9 cellular contexts compared by ENCODE assay signal in genomic region chr2:95346236-95346737, GRCh38. TPM values are rescaled to one million over a fixed set of nuclear protein-coding genes. Genes with fewer than 3 reads are reported as not detected.
A peak's percentile ranks its signal among the peaks of the same experiment; 100 is the strongest.
DNase-seq lines count a peak whose midpoint lies in the region; ATAC-seq, FAIRE-seq and TF ChIP-seq lines count a peak whose summit lies in the region.
"Had no signal": no experiment of that assay in that cellular context is flagged by ENCODE, and none has a peak within 500 bp of the region (broad histone marks: within the 10 kb centered on the region; RNA-seq: fewer than 3 reads in every experiment).

No MANE protein-coding gene starts in this region.

- peaks cover 6% of the 10 kb centered on the region for H3K4me1 ChIP-seq in CD8-positive, alpha-beta T cell (ENCODE audit: insufficient read depth, low read length)
- H3K4me1 ChIP-seq in adipocyte (ENCODE audit: control insufficient read depth, insufficient read depth, low read length) (peaks cover 5% of the 10 kb centered on the region), hepatocyte (ENCODE audit: insufficient read depth) (no peaks in the 10 kb centered on the region), small intestine (ENCODE audit: control insufficient read depth in 2 of 2, insufficient read depth in 1 of 2, low read depth in 1 of 2, low read length in 1 of 2) (no peaks in the 10 kb centered on the region)

- H3K36me3 Mint-ChIP-seq in CD8-positive, alpha-beta T cell = no peaks in the 10 kb centered on the region
- H3K36me3 Mint-ChIP-seq: natural killer cell had no signal

- POLR2A ChIA-PET in CD8-positive, alpha-beta T cell (lab: Charles Lee) = no interaction called here

- no peaks in the 10 kb centered on the region for H3K9me3 ChIP-seq in CD8-positive, alpha-beta T cell (ENCODE audit: low read length)
- H3K9me3 ChIP-seq in adipocyte (ENCODE audit: control insufficient read depth, low read length) (no peaks in the 10 kb centered on the region), hepatocyte (ENCODE audit: low read depth) (no peaks in the 10 kb centered on the region), small intestine (ENCODE audit: control insufficient read depth, low read depth) (no peaks in the 10 kb centered on the region)

- H3K27me3 Mint-ChIP-seq in CD8-positive, alpha-beta T cell (ENCODE audit: low read depth) = peaks cover 45% of the 10 kb centered on the region

- peak overlapping the region; percentile 87 for H3K9ac ChIP-seq in adipocyte (ENCODE audit: low read length)

- no peak overlapping the region for H3K27ac Mint-ChIP-seq in CD8-positive, alpha-beta T cell
- H3K27ac Mint-ChIP-seq: natural killer cell had no signal

- no peaks in the 10 kb centered on the region for H3K36me3 ChIP-seq in CD8-positive, alpha-beta T cell (ENCODE audit: insufficient read depth, low read length)
- H3K36me3 ChIP-seq in adipocyte (ENCODE audit: control insufficient read depth, insufficient read depth, low read length, severe bottlenecking) = no peaks in the 10 kb centered on the region
- no peaks in the 10 kb centered on the region for H3K36me3 ChIP-seq in hepatocyte (replicated peaks; ENCODE audit: insufficient read depth, low read depth)
- H3K36me3 ChIP-seq in small intestine (ENCODE audit: control insufficient read depth in 2 of 2, insufficient read depth in 2 of 2, low read length in 2 of 2) = no peaks in the 10 kb centered on the region

- peak overlapping the region; percentile 98 for H3K4me2 ChIP-seq in hepatocyte

- TF ChIP-seq CTCF in CD8-positive, alpha-beta T cell (IDR thresholded peaks at IDR 0.05) = no peak
- no peak for TF ChIP-seq CTCF in hepatocyte (IDR thresholded peaks at IDR 0.05; ENCODE audit: poor library complexity)

- H3K4me1 Mint-ChIP-seq in CD8-positive, alpha-beta T cell (ENCODE audit: low read depth) = peaks cover 8% of the 10 kb centered on the region

- DNase-seq in CD8-positive, alpha-beta T cell = no peak
- DNase-seq in adipocyte (ENCODE audit: low read depth) (peak; percentile 88), hepatocyte (ENCODE audit: low spot score) (peak; percentile 64), small intestine (peak; percentile 70)
- no peak for DNase-seq in activated CD4-positive, alpha-beta T cell treated with anti-CD3 and anti-CD28 coated beads for 48 hours

- peak overlapping the region; percentile 69 for H2AFZ ChIP-seq in hepatocyte

- H3K9me2 ChIP-seq in hepatocyte (replicated peaks; ENCODE audit: insufficient read depth) = no peaks in the 10 kb centered on the region

- no peak for ATAC-seq in CD8-positive, alpha-beta T cell
- peak; percentile 41 for ATAC-seq in HG02759 (IDR thresholded peaks at IDR 0.05; ENCODE audit: unreplicated experiment)
- ATAC-seq in HG02884 (IDR thresholded peaks at IDR 0.05; ENCODE audit: unreplicated experiment) = no peak
- ATAC-seq in GM18511 (IDR thresholded peaks at IDR 0.05; ENCODE audit: unreplicated experiment) = no peak

- no peaks in the 10 kb centered on the region for H3K79me2 ChIP-seq in hepatocyte

- H3K27ac ChIP-seq in CD8-positive, alpha-beta T cell (ENCODE audit: low read depth, low read length) = no peak overlapping the region
- no peak overlapping the region for H3K27ac ChIP-seq in hepatocyte
- H3K27ac ChIP-seq in small intestine (ENCODE audit: low read depth in 1 of 2, low read length in 1 of 2) = peak overlapping the region in 1 of 2 donors; percentile 52

- H3K27me3 ChIP-seq in CD8-positive, alpha-beta T cell (ENCODE audit: insufficient read depth, low read length) = peaks cover 13% of the 10 kb centered on the region
- H3K27me3 ChIP-seq in adipocyte (replicated peaks; ENCODE audit: control insufficient read depth, insufficient read depth, low read length) (peaks cover 36% of the 10 kb centered on the region), hepatocyte (peaks cover 74% of the 10 kb centered on the region), small intestine (ENCODE audit: control insufficient read depth in 2 of 2, insufficient read depth in 2 of 2, low read length in 2 of 2) (peaks cover 0 to 4% of the 10 kb centered on the region in 2 donors)

- no peak overlapping the region for H3K4me3 Mint-ChIP-seq in CD8-positive, alpha-beta T cell

- H4K20me1 ChIP-seq in hepatocyte (ENCODE audit: insufficient read depth, poor library complexity, severe bottlenecking) = no peaks in the 10 kb centered on the region

- intact Hi-C loops in CD8-positive, alpha-beta T cell (cut with DNase I, micrococcal nuclease) = no loop called here

- no peak for FAIRE-seq in small intestine (lab: Jason Lieb, UNC)

- peak overlapping the region; percentile 49 for H3K4me3 ChIP-seq in CD8-positive, alpha-beta T cell (ENCODE audit: low read depth, low read length)
- peak overlapping the region; percentile 85 for H3K4me3 ChIP-seq in adipocyte (ENCODE audit: low read length)
- H3K4me3 ChIP-seq in hepatocyte = peak overlapping the region; percentile 90
- peak overlapping the region in 1 of 2 donors; percentile 53 for H3K4me3 ChIP-seq in small intestine (ENCODE audit: low read depth in 1 of 2, low read length in 2 of 2)

- CTCF ChIA-PET in CD8-positive, alpha-beta T cell (lab: Charles Lee) = no interaction called here

- 0% methylated on average over 3 of the region's 87 CpGs for WGBS in hepatocyte (ENCODE audit: low lambda C conversion rate, missing lambda C conversion rate)
- WGBS in small intestine, 3 donors = 0 to 1% (median 1%) methylated on average over 20 to 87 of the region's 87 CpGs

- H3K9me3 Mint-ChIP-seq in CD8-positive, alpha-beta T cell = no peaks in the 10 kb centered on the region
- H3K9me3 Mint-ChIP-seq: natural killer cell had no signal

RNA-seq across cellular contexts. Expression of gene KCNIP3, which starts 49.1 kb away (rescaled TPM):
- not detected for total RNA-seq in CD8-positive, alpha-beta T cell
- 2.1 and 6.1 TPM in 2 replicates for total RNA-seq in hepatocyte
- polyA plus RNA-seq in hepatocyte (3.7 and 6.5 TPM in 2 replicates), small intestine (1 to 10 TPM; 1.4 to 3.8 (median 2.6) TPM)

RNA-seq across cellular contexts. Expression of gene FAHD2A, which starts 56.2 kb away (rescaled TPM):
- 10 to 100 TPM; 25.5 to 26.3 TPM for total RNA-seq in CD8-positive, alpha-beta T cell
- 29.1 and 30.1 TPM in 2 replicates for total RNA-seq in hepatocyte
- polyA plus RNA-seq in hepatocyte (33.3 and 36.9 TPM in 2 replicates), small intestine (100 to 1,000 TPM in 1 of 3 donors, 10 to 100 TPM in 2; 27.5 to 162 (median 82.7) TPM)

Comparison
In these comparisons a context has a peak if more than half of its experiments do, and no peak if none do; other contexts are left out.
1. DNase-seq: peak in adipocyte (single experiment), hepatocyte (single experiment) and small intestine (single experiment); none in CD8-positive, alpha-beta T cell (0 of 7) and activated CD4-positive, alpha-beta T cell treated with anti-CD3 and anti-CD28 coated beads for 48 hours (single experiment).